In the genomic region with DNA sequence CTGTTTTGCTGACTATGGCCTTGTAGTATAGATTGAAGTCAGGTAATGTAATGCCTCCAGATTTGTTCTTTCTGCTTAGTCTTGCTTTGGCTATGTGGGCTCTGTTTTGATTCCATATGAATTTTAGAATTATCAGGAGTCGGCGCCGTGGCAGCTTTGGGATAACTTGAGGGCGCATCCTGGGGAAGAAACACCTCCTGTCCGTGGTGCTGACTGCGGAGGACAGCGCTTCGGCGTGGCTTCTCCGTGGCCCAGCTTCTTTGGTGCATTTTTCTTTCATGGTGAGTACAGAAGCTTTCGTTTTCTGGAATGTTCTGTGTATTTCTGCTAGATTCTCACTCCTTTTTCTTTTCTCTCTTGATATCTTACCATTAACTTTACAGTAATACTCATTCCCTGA, we compare ENCODE assay signal across 3 cellular contexts.
TF ChIP-seq lines count a peak whose summit lies in the region.

No MANE protein-coding gene starts in this region.

TF ChIP-seq in HepG2, 621 proteins besides CTCF, POLR2A, EP300 and RAD21:
- TF ChIP-seq, protein P1, sequence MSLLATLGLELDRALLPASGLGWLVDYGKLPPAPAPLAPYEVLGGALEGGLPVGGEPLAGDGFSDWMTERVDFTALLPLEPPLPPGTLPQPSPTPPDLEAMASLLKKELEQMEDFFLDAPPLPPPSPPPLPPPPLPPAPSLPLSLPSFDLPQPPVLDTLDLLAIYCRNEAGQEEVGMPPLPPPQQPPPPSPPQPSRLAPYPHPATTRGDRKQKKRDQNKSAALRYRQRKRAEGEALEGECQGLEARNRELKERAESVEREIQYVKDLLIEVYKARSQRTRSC (CRISPR knock-in tag; IDR thresholded peaks at IDR 0.05; ENCODE audit: low read depth): no peak
- TF ChIP-seq REST (IDR thresholded peaks at IDR 0.05; ENCODE audit: borderline replicate concordance in 1 of 2, low read depth in 1 of 2, low read length in 2 of 2) (peak; percentile 28 to 87), HMGA1 (CRISPR knock-in tag; conservative IDR thresholded peaks at IDR 0.05) (no peak)
TF ChIP-seq in HepG2: peak in this region for 1.

TF ChIP-seq in Ishikawa, 13 proteins besides CTCF, POLR2A, EP300 and RAD21 (continued from another document):
- TF ChIP-seq REST (IDR thresholded peaks at IDR 0.05; ENCODE audit: low read depth): peak; percentile 70

TF ChIP-seq in liver, 16 proteins besides CTCF, POLR2A, EP300 and RAD21:
- TF ChIP-seq REST (IDR thresholded peaks at IDR 0.05): peak; percentile 35
- TF ChIP-seq JUND (IDR thresholded peaks at IDR 0.05): no peak
